Comparison of ENCODE assay signal across 14 cellular contexts in genomic region chr9:19451240-19452087, GRCh38. TPM values are rescaled to one million over a fixed set of nuclear protein-coding genes. Genes with fewer than 3 reads are reported as not detected.
DNase-seq lines count a peak whose midpoint lies in the region; ATAC-seq, FAIRE-seq and TF ChIP-seq lines count a peak whose summit lies in the region.
"Had no signal": no experiment of that assay in that cellular context is flagged by ENCODE, and none has a peak within 500 bp of the region (broad histone marks: within the 10 kb centered on the region; RNA-seq: fewer than 3 reads in every experiment).

No MANE protein-coding gene starts in this region.

- peaks cover 0 to 4% (median 0%) of the 10 kb centered on the region in 3 donors for H3K36me3 Mint-ChIP-seq in immature natural killer cell

- no peaks in the 10 kb centered on the region for H3K9me3 Mint-ChIP-seq in immature natural killer cell
- H3K9me3 Mint-ChIP-seq: central memory CD8-positive, alpha-beta T cell had no signal

- no peaks in the 10 kb centered on the region for H3K27me3 ChIP-seq in esophagus muscularis mucosa
- H3K27me3 ChIP-seq: upper lobe of left lung had no signal

- H3K27me3 Mint-ChIP-seq in immature natural killer cell (ENCODE audit: low read depth in 3 of 3) = peaks cover 0 to 2% (median 0%) of the 10 kb centered on the region in 3 donors
- H3K27me3 Mint-ChIP-seq: central memory CD8-positive, alpha-beta T cell had no signal

- no peaks in the 10 kb centered on the region for H3K4me1 Mint-ChIP-seq in immature natural killer cell
- H3K4me1 Mint-ChIP-seq: central memory CD8-positive, alpha-beta T cell had no signal

- FAIRE-seq in GM12892 (lab: Jason Lieb, UNC) = peak; percentile 99

- no peak overlapping the region for H3K27ac ChIP-seq in esophagus muscularis mucosa (replicated peaks in 1 of 4)
- no peak overlapping the region for H3K27ac ChIP-seq in substantia nigra (ENCODE audit: low read depth, low read length, poor library complexity, severe bottlenecking)
- H3K27ac ChIP-seq: parathyroid adenoma, upper lobe of left lung, VCaP had no signal

- peaks cover 0 to 34% (median 13%) of the 10 kb centered on the region in 4 donors for H3K36me3 ChIP-seq in esophagus muscularis mucosa

- DNase-seq in GM12892 (ENCODE audit: insufficient read length) = no peak
- DNase-seq in immature natural killer cell = no peak
- no peak for DNase-seq in esophagus muscularis mucosa (ENCODE audit: extremely low spot score)
- no peak for DNase-seq in substantia nigra (lab: John Stamatoyannopoulos, UW)
- DNase-seq in T-helper 2 cell = no peak
- DNase-seq: kidney glomerular epithelial cell, NCI-H1417 treated with DMSO at 0.1 percent for 48 hours, upper lobe of left lung had no signal

- intact Hi-C loops in esophagus muscularis mucosa (cut with DNase I) = loop anchor here (10.0 kb wide), 2 partner anchors 277 to 357 kb away; no protein-coding TSS in a partner anchor

- H3K27ac Mint-ChIP-seq in immature natural killer cell = peak overlapping the region in 1 of 6 donors; percentile 9

- WGBS in esophagus muscularis mucosa = 95% methylated on average over 9 of the region's 9 CpGs

- TF ChIP-seq EP300 in esophagus muscularis mucosa (IDR thresholded peaks at IDR 0.05) = no peak

- no peak overlapping the region for H3K4me3 ChIP-seq in esophagus muscularis mucosa
- H3K4me3 ChIP-seq: upper lobe of left lung had no signal

- no peak overlapping the region for H3K4me3 Mint-ChIP-seq in immature natural killer cell
- H3K4me3 Mint-ChIP-seq: central memory CD8-positive, alpha-beta T cell had no signal

- ATAC-seq in GM19467 (IDR thresholded peaks at IDR 0.05; ENCODE audit: unreplicated experiment) = peak; percentile 80
- peak; percentile 94 for ATAC-seq in HG02938 (IDR thresholded peaks at IDR 0.05; ENCODE audit: unreplicated experiment)
- peak; percentile 82 for ATAC-seq in HG03575 (IDR thresholded peaks at IDR 0.05; ENCODE audit: extremely low read depth, insufficient number of reproducible peaks, low FRiP score, unreplicated experiment)

- TF ChIP-seq POLR2A in GM12892 (IDR thresholded peaks at IDR 0.05; ENCODE audit: low read depth, low read length) = peak; percentile 63; the same call in 1 of the 2 replicates
- no peak for TF ChIP-seq POLR2A in esophagus muscularis mucosa (IDR thresholded peaks at IDR 0.05; ENCODE audit: low read depth)

- no peaks in the 10 kb centered on the region for H3K9me3 ChIP-seq in esophagus muscularis mucosa
- H3K9me3 ChIP-seq: upper lobe of left lung had no signal

- peaks cover 0 to under 1% (median 0%) of the 10 kb centered on the region in 4 donors for H3K4me1 ChIP-seq in esophagus muscularis mucosa
- H3K4me1 ChIP-seq: parathyroid adenoma, upper lobe of left lung had no signal

- no peak for TF ChIP-seq CTCF in esophagus muscularis mucosa (IDR thresholded peaks at IDR 0.05)

RNA-seq across cellular contexts. Expression of gene ACER2, which starts 42.7 kb away (rescaled TPM):
- 3.1 TPM for polyA plus RNA-seq in GM12892 (2012; ENCODE audit: missing spikeins)
- under 1 TPM in 1 of 3 donors, not detected in 2; 0.11 TPM for polyA plus RNA-seq in immature natural killer cell
- 1 to 10 TPM; 1.8 to 4.1 (median 2.6) TPM for total RNA-seq in esophagus muscularis mucosa
